In the genomic region with DNA sequence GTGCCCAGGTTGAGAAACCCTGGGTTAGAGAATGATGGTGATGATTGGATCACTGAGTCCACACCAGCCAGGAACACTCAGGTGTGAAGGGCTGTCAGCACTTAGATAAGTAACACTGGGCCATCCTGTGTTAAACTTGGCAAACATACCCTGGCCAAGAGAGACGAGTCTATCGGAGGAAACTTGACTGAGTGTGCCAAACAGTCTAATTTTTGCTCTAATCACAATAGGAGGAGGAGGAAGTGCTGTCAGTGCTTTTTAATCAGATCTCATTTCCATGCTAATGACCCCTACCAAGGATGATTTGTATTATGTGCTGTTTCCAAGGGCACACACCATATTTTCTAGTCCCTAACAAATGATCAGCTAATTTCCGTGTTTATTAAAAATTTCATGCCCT, we compare ENCODE assay signal across 21 cellular contexts.
DNase-seq lines count a peak whose midpoint lies in the region; ATAC-seq and TF ChIP-seq lines count a peak whose summit lies in the region.
"Had no signal": no experiment of that assay in that cellular context is flagged by ENCODE, and none has a peak within 500 bp of the region (broad histone marks: within the 10 kb centered on the region; RNA-seq: fewer than 3 reads in every experiment).

No MANE protein-coding gene starts in this region.

- ATAC-seq in Right ventricle myocardium inferior, result peak; percentile 54
- ATAC-seq in esophagus mucosa, result peak; percentile 17

- TF ChIP-seq CTCF in left ventricle myocardium inferior (IDR thresholded peaks at IDR 0.05; ENCODE audit: borderline replicate concordance), result no peak
- TF ChIP-seq CTCF in LNCaP clone FGC (IDR thresholded peaks at IDR 0.05; ENCODE audit: control insufficient read depth, extremely low read depth, insufficient read depth), result no peak

- no peaks in the 10 kb centered on the region for H3K9me3 ChIP-seq in left ventricle myocardium inferior (replicated peaks)
- H3K9me3 ChIP-seq: HAP-1, SJSA1 had no signal

- H3K4me1 ChIP-seq in left ventricle myocardium inferior, result peaks cover 5% of the 10 kb centered on the region
- H3K4me1 ChIP-seq: HAP-1, SJSA1 had no signal

- no peak for DNase-seq in Right ventricle myocardium inferior (ENCODE audit: missing footprints)
- DNase-seq in left ventricle myocardium inferior, result no peak
- DNase-seq in LNCaP clone FGC (ENCODE audit: low read depth), result peak; percentile 83
- DNase-seq in mucosa of gallbladder (ENCODE audit: low spot score), result peak; percentile 43
- no peak for DNase-seq in effector CD4-positive, alpha-beta T cell
- DNase-seq in DMS79 (lab: John Stamatoyannopoulos, UW), result no peak
- DNase-seq: CD4-positive, alpha-beta memory T cell; DND-41; Karpas-422; MM.1S; NCI-H1092; NCI-H1436 treated with DMSO at 0.1 percent for 48 hours; NCI-H2081 treated with DMSO at 0.1 percent for 48 hours; NCI-H2227 treated with DMSO at 0.1 percent for 48 hours; NCI-H524; NCI-H82; PC-9 had no signal

- intact Hi-C loops in Right ventricle myocardium inferior (cut with DNase I) (loop anchor here (5.0 to 10.0 kb wide), 2 partner anchors 326 to 551 kb away; no protein-coding TSS in a partner anchor), left ventricle myocardium inferior (cut with micrococcal nuclease) (no loop called here)

- H3K4me3 ChIP-seq in left ventricle myocardium inferior (no peak overlapping the region), LNCaP clone FGC (ENCODE audit: low read depth, low read length) (no peak overlapping the region)
- H3K4me3 ChIP-seq: HAP-1, PC-9, SJSA1 had no signal

- no peaks in the 10 kb centered on the region for H3K36me3 ChIP-seq in left ventricle myocardium inferior
- H3K36me3 ChIP-seq: HAP-1, SJSA1 had no signal

- no peaks in the 10 kb centered on the region for H3K27me3 ChIP-seq in left ventricle myocardium inferior (ENCODE audit: low read depth)

- no peak overlapping the region for H3K27ac ChIP-seq in left ventricle myocardium inferior (replicated peaks)
- H3K27ac ChIP-seq: PC-9, RWPE1, SJSA1 had no signal

Comparison
In these comparisons a context has a peak if more than half of its experiments do, and no peak if none do; other contexts are left out.
1. DNase-seq: peak in LNCaP clone FGC (single experiment) and mucosa of gallbladder (single experiment); none in Right ventricle myocardium inferior (single experiment), left ventricle myocardium inferior (single experiment), effector CD4-positive, alpha-beta T cell (single experiment) and DMS79 (single experiment).